ENCODE assay signal across 1 cellular context in the genomic region with DNA sequence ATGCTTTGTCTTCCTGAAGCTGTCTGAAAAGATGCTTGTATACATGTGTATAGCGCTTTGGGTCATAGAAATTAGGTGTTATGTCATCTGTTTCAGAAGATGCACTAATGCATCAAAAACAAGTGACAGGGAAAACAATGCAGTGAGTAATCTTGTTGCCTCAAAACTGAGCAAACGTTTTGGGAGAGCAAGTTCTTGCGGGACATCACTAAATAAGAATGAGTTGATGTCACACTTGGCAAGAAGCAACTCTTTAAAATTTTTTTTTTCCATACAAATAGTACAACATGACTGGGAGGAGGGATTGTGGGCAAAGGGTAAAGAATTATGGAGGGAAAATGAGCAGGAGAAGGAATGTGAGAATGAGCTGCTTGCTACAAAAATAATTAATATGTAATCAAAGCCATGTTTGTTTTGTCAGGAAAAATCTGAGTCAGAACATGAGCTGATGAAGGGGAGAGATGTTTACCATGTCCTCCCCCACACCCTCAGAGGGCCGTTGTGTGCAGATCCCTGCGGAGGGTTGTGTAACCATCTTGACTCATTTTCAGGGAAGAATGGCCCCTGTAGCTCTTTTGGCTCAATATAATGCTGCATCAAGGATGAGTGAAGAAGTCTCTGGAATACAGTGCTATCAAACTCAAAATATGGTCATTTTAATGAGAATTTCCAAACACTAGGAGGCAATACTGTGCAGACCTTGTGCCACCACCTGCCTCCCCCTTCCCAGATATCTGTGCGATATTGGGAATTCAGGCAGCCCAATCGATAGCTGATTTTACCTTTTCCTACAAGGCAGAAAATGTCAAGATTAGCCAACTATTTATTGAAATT.
TF ChIP-seq lines count a peak whose summit lies in the region.

No MANE protein-coding gene starts in this region.

TF ChIP-seq in HepG2, 621 proteins besides CTCF, POLR2A, EP300 and RAD21 (continued from another document and continues in another):
- TF ChIP-seq, protein P1, sequence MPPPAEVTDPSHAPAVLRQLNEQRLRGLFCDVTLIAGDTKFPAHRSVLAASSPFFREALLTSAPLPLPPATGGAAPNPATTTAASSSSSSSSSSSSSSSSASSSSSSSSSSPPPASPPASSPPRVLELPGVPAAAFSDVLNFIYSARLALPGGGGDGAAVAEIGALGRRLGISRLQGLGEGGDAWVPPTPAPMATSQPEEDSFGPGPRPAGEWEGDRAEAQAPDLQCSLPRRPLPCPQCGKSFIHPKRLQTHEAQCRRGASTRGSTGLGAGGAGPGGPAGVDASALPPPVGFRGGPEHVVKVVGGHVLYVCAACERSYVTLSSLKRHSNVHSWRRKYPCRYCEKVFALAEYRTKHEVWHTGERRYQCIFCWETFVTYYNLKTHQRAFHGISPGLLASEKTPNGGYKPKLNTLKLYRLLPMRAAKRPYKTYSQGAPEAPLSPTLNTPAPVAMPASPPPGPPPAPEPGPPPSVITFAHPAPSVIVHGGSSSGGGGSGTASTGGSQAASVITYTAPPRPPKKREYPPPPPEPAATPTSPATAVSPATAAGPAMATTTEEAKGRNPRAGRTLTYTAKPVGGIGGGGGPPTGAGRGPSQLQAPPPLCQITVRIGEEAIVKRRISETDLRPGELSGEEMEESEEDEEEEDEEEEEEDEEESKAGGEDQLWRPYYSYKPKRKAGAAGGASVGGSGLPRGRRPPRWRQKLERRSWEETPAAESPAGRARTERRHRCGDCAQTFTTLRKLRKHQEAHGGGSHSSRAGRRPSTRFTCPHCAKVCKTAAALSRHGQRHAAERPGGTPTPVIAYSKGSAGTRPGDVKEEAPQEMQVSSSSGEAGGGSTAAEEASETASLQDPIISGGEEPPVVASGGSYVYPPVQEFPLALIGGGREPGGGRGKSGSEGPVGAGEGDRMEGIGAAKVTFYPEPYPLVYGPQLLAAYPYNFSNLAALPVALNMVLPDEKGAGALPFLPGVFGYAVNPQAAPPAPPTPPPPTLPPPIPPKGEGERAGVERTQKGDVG (CRISPR knock-in tag; IDR thresholded peaks at IDR 0.05; ENCODE audit: borderline replicate concordance): no peak
- TF ChIP-seq ZBTB2 (CRISPR knock-in tag; IDR thresholded peaks at IDR 0.05; ENCODE audit: low read depth): no peak
- TF ChIP-seq ZSCAN22 (CRISPR knock-in tag; IDR thresholded peaks at IDR 0.05): no peak
- no peak for TF ChIP-seq MXD4 (CRISPR knock-in tag; IDR thresholded peaks at IDR 0.05)
- no peak for TF ChIP-seq SP4 (CRISPR knock-in tag; IDR thresholded peaks at IDR 0.05)
- peak; percentile 30; the same call in 1 of the 2 replicates for TF ChIP-seq KDM3A (CRISPR knock-in tag; IDR thresholded peaks at IDR 0.05; ENCODE audit: low read depth)
- TF ChIP-seq, protein P2, sequence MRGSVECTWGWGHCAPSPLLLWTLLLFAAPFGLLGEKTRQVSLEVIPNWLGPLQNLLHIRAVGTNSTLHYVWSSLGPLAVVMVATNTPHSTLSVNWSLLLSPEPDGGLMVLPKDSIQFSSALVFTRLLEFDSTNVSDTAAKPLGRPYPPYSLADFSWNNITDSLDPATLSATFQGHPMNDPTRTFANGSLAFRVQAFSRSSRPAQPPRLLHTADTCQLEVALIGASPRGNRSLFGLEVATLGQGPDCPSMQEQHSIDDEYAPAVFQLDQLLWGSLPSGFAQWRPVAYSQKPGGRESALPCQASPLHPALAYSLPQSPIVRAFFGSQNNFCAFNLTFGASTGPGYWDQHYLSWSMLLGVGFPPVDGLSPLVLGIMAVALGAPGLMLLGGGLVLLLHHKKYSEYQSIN (CRISPR knock-in tag; IDR thresholded peaks at IDR 0.05; ENCODE audit: borderline replicate concordance): no peak
- TF ChIP-seq, protein P3, sequence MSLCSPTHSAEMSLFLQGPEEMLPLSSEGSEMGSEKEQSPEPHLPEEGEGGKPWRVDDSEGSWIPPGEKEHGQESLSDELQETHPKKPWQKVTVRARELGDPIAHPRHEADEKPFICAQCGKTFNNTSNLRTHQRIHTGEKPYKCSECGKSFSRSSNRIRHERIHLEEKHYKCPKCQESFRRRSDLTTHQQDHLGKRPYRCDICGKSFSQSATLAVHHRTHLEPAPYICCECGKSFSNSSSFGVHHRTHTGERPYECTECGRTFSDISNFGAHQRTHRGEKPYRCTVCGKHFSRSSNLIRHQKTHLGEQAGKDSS (CRISPR knock-in tag; IDR thresholded peaks at IDR 0.05; ENCODE audit: borderline replicate concordance, low read depth): no peak
- TF ChIP-seq CBX5 (CRISPR knock-in tag; IDR thresholded peaks at IDR 0.05; ENCODE audit: borderline replicate concordance): no peak
- TF ChIP-seq, protein P4, sequence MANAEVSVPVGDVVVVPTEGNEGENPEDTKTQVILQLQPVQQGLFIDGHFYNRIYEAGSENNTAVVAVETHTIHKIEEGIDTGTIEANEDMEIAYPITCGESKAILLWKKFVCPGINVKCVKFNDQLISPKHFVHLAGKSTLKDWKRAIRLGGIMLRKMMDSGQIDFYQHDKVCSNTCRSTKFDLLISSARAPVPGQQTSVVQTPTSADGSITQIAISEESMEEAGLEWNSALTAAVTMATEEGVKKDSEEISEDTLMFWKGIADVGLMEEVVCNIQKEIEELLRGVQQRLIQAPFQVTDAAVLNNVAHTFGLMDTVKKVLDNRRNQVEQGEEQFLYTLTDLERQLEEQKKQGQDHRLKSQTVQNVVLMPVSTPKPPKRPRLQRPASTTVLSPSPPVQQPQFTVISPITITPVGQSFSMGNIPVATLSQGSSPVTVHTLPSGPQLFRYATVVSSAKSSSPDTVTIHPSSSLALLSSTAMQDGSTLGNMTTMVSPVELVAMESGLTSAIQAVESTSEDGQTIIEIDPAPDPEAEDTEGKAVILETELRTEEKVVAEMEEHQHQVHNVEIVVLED (CRISPR knock-in tag; IDR thresholded peaks at IDR 0.05; ENCODE audit: borderline replicate concordance): no peak
- no peak for TF ChIP-seq ZNF333 (CRISPR knock-in tag; IDR thresholded peaks at IDR 0.05; ENCODE audit: borderline replicate concordance)
- TF ChIP-seq ZSCAN12 (CRISPR knock-in tag; IDR thresholded peaks at IDR 0.05): no peak
- TF ChIP-seq ZNF83 (CRISPR knock-in tag; IDR thresholded peaks at IDR 0.05; ENCODE audit: borderline replicate concordance): no peak
- TF ChIP-seq ZNF761 (CRISPR knock-in tag; conservative IDR thresholded peaks at IDR 0.05): no peak
- TF ChIP-seq NFE2L1 (CRISPR knock-in tag; IDR thresholded peaks at IDR 0.05; ENCODE audit: borderline replicate concordance): no peak
- TF ChIP-seq ZNF543 (CRISPR knock-in tag; IDR thresholded peaks at IDR 0.05): no peak
- 0 out of 2 replicates have a peak, but pooled peaks have one; percentile 28 for TF ChIP-seq POLR2G (IDR thresholded peaks at IDR 0.05; ENCODE audit: low read depth, low read length)
- TF ChIP-seq, protein P5, sequence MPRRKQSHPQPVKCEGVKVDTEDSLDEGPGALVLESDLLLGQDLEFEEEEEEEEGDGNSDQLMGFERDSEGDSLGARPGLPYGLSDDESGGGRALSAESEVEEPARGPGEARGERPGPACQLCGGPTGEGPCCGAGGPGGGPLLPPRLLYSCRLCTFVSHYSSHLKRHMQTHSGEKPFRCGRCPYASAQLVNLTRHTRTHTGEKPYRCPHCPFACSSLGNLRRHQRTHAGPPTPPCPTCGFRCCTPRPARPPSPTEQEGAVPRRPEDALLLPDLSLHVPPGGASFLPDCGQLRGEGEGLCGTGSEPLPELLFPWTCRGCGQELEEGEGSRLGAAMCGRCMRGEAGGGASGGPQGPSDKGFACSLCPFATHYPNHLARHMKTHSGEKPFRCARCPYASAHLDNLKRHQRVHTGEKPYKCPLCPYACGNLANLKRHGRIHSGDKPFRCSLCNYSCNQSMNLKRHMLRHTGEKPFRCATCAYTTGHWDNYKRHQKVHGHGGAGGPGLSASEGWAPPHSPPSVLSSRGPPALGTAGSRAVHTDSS (CRISPR knock-in tag; conservative IDR thresholded peaks at IDR 0.05): no peak
- TF ChIP-seq, protein P6, sequence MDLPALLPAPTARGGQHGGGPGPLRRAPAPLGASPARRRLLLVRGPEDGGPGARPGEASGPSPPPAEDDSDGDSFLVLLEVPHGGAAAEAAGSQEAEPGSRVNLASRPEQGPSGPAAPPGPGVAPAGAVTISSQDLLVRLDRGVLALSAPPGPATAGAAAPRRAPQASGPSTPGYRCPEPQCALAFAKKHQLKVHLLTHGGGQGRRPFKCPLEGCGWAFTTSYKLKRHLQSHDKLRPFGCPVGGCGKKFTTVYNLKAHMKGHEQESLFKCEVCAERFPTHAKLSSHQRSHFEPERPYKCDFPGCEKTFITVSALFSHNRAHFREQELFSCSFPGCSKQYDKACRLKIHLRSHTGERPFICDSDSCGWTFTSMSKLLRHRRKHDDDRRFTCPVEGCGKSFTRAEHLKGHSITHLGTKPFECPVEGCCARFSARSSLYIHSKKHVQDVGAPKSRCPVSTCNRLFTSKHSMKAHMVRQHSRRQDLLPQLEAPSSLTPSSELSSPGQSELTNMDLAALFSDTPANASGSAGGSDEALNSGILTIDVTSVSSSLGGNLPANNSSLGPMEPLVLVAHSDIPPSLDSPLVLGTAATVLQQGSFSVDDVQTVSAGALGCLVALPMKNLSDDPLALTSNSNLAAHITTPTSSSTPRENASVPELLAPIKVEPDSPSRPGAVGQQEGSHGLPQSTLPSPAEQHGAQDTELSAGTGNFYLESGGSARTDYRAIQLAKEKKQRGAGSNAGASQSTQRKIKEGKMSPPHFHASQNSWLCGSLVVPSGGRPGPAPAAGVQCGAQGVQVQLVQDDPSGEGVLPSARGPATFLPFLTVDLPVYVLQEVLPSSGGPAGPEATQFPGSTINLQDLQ (CRISPR knock-in tag; IDR thresholded peaks at IDR 0.05): no peak
- TF ChIP-seq, protein P7, sequence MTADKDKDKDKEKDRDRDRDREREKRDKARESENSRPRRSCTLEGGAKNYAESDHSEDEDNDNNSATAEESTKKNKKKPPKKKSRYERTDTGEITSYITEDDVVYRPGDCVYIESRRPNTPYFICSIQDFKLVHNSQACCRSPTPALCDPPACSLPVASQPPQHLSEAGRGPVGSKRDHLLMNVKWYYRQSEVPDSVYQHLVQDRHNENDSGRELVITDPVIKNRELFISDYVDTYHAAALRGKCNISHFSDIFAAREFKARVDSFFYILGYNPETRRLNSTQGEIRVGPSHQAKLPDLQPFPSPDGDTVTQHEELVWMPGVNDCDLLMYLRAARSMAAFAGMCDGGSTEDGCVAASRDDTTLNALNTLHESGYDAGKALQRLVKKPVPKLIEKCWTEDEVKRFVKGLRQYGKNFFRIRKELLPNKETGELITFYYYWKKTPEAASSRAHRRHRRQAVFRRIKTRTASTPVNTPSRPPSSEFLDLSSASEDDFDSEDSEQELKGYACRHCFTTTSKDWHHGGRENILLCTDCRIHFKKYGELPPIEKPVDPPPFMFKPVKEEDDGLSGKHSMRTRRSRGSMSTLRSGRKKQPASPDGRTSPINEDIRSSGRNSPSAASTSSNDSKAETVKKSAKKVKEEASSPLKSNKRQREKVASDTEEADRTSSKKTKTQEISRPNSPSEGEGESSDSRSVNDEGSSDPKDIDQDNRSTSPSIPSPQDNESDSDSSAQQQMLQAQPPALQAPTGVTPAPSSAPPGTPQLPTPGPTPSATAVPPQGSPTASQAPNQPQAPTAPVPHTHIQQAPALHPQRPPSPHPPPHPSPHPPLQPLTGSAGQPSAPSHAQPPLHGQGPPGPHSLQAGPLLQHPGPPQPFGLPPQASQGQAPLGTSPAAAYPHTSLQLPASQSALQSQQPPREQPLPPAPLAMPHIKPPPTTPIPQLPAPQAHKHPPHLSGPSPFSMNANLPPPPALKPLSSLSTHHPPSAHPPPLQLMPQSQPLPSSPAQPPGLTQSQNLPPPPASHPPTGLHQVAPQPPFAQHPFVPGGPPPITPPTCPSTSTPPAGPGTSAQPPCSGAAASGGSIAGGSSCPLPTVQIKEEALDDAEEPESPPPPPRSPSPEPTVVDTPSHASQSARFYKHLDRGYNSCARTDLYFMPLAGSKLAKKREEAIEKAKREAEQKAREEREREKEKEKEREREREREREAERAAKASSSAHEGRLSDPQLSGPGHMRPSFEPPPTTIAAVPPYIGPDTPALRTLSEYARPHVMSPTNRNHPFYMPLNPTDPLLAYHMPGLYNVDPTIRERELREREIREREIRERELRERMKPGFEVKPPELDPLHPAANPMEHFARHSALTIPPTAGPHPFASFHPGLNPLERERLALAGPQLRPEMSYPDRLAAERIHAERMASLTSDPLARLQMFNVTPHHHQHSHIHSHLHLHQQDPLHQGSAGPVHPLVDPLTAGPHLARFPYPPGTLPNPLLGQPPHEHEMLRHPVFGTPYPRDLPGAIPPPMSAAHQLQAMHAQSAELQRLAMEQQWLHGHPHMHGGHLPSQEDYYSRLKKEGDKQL (CRISPR knock-in tag; IDR thresholded peaks at IDR 0.05; ENCODE audit: low read depth): no peak
- no peak for TF ChIP-seq ZNF30 (CRISPR knock-in tag; IDR thresholded peaks at IDR 0.05)
- no peak for TF ChIP-seq ZNF292 (CRISPR knock-in tag; IDR thresholded peaks at IDR 0.05; ENCODE audit: borderline replicate concordance, low read depth)
- no peak for TF ChIP-seq RBFOX2 (IDR thresholded peaks at IDR 0.05; ENCODE audit: low read depth, low read length)
- no peak for TF ChIP-seq FOXP1 (IDR thresholded peaks at IDR 0.05)
- TF ChIP-seq FOXP1 (CRISPR knock-in tag; IDR thresholded peaks at IDR 0.05): peak; percentile 89
- no peak for TF ChIP-seq ZNF549 (CRISPR knock-in tag; IDR thresholded peaks at IDR 0.05)
- TF ChIP-seq AKAP8 (CRISPR knock-in tag; IDR thresholded peaks at IDR 0.05): no peak
